ENCODE assay signal across 14 cellular contexts in genomic region chr2:186009341-186009740, GRCh38.
DNase-seq lines count a peak whose midpoint lies in the region; ATAC-seq and TF ChIP-seq lines count a peak whose summit lies in the region.
"Had no signal": no experiment of that assay in that cellular context is flagged by ENCODE, and none has a peak within 500 bp of the region (broad histone marks: within the 10 kb centered on the region; RNA-seq: fewer than 3 reads in every experiment).

No MANE protein-coding gene starts in this region.

- H3K36me3 ChIP-seq in HUES48 (ENCODE audit: control insufficient read depth, insufficient read depth, low read length) (no peaks in the 10 kb centered on the region), iPS-20b (ENCODE audit: insufficient read depth, low read depth, low read length) (no peaks in the 10 kb centered on the region), WERI-Rb-1 (no peaks in the 10 kb centered on the region)

- peak overlapping the region; percentile 0 for H3K27ac ChIP-seq in HUES48 (ENCODE audit: low read depth, low read length)
- H3K27ac ChIP-seq in iPS-20b (ENCODE audit: low read length), result no peak overlapping the region
- H3K27ac ChIP-seq in WERI-Rb-1, result no peak overlapping the region
- H3K27ac ChIP-seq: BLaER1 treated with 17β-estradiol and CSF1 and Interleukin-3, amounts not matched to agents 10 nM and 100 nM; HL-60 had no signal

- CTCF ChIA-PET in WTC11 (lab: Charles Lee), result no interaction called here
- CTCF ChIA-PET in activated CD4-positive, alpha-beta T cell treated with anti-CD3 and anti-CD28 coated beads for 36 hours (lab: Charles Lee), result no interaction called here

- no peaks in the 10 kb centered on the region for H3K27me3 Mint-ChIP-seq in WTC11 (ENCODE audit: low read depth)
- H3K27me3 Mint-ChIP-seq in activated CD4-positive, alpha-beta T cell treated with anti-CD3 and anti-CD28 coated beads for 36 hours, result no peaks in the 10 kb centered on the region
- H3K27me3 Mint-ChIP-seq: B cell had no signal

- H3K27me3 ChIP-seq in HUES48 (ENCODE audit: control insufficient read depth, insufficient read depth, low read length) (no peaks in the 10 kb centered on the region), iPS-20b (ENCODE audit: insufficient read depth, low read length) (no peaks in the 10 kb centered on the region), WERI-Rb-1 (ENCODE audit: insufficient read depth, low read depth, severe bottlenecking) (no peaks in the 10 kb centered on the region)
- H3K27me3 ChIP-seq: BLaER1 treated with 17β-estradiol and CSF1 and Interleukin-3, amounts not matched to agents 10 nM and 100 nM had no signal

- H3K4me3 ChIP-seq in HUES48 (ENCODE audit: low read depth, low read length) (no peak overlapping the region), iPS-20b (ENCODE audit: low read length) (0 out of 2 replicates have a peak overlapping the region, but pooled peaks have one; percentile 35), WERI-Rb-1 (ENCODE audit: low read depth, low read length) (no peak overlapping the region)
- H3K4me3 ChIP-seq: BLaER1 treated with 17β-estradiol and CSF1 and Interleukin-3, amounts not matched to agents 10 nM and 100 nM had no signal

- no peak overlapping the region for H3K4me3 Mint-ChIP-seq in WTC11
- no peak overlapping the region for H3K4me3 Mint-ChIP-seq in activated CD4-positive, alpha-beta T cell treated with anti-CD3 and anti-CD28 coated beads for 36 hours
- H3K4me3 Mint-ChIP-seq: B cell; CD8-positive, alpha-beta T cell had no signal

- H3K9me3 ChIP-seq in HUES48 (ENCODE audit: control insufficient read depth, insufficient read depth, low read length) (peaks cover 3% of the 10 kb centered on the region; the same call in 1 of the 2 replicates), iPS-20b (ENCODE audit: insufficient read depth, low read depth, low read length) (no peaks in the 10 kb centered on the region), WERI-Rb-1 (ENCODE audit: severe bottlenecking) (no peaks in the 10 kb centered on the region)

- intact Hi-C loops in activated CD4-positive, alpha-beta T cell treated with anti-CD3 and anti-CD28 coated beads for 36 hours (cut with DNase I, micrococcal nuclease), result no loop called here

- H3K4me1 ChIP-seq in HUES48 (ENCODE audit: control insufficient read depth, insufficient read depth, low read length), result peaks cover 9% of the 10 kb centered on the region
- no peaks in the 10 kb centered on the region for H3K4me1 ChIP-seq in iPS-20b (ENCODE audit: insufficient read depth, low read length)
- H3K4me1 ChIP-seq: BLaER1 treated with 17β-estradiol and CSF1 and Interleukin-3, amounts not matched to agents 10 nM and 100 nM had no signal

- H3K9ac ChIP-seq in HUES48 (ENCODE audit: low read depth, low read length) (no peak overlapping the region), iPS-20b (ENCODE audit: low read depth, low read length) (no peak overlapping the region)
- H3K9ac ChIP-seq: BLaER1 treated with 17β-estradiol and CSF1 and Interleukin-3, amounts not matched to agents 10 nM and 100 nM had no signal

- ATAC-seq in WTC11, result peak; percentile 76
- ATAC-seq in activated CD4-positive, alpha-beta T cell treated with anti-CD3 and anti-CD28 coated beads for 36 hours, result no peak
- ATAC-seq: CD8-positive, alpha-beta T cell had no signal

- DNase-seq in WTC11 (ENCODE audit: low spot score) (no peak), iPS DF 19.7 (ENCODE audit: low read depth, low spot score) (peak; percentile 15), WERI-Rb-1 (no peak)
- DNase-seq in central memory CD4-positive, alpha-beta T cell, result no peak
- DNase-seq in activated CD4-positive, alpha-beta T cell treated with anti-CD3 and anti-CD28 coated beads for 36 hours, result no peak
- DNase-seq: CD8-positive, alpha-beta T cell; DMS 273 treated with DMSO at 0.1 percent for 48 hours; HCEC 1CT; KG1 had no signal

- H3K9me3 Mint-ChIP-seq in WTC11, result peaks cover 80% of the 10 kb centered on the region
- H3K9me3 Mint-ChIP-seq in activated CD4-positive, alpha-beta T cell treated with anti-CD3 and anti-CD28 coated beads for 36 hours (ENCODE audit: low read depth), result peaks cover 13% of the 10 kb centered on the region

- peaks cover 62% of the 10 kb centered on the region for H3K36me3 Mint-ChIP-seq in WTC11
- peaks cover 5% of the 10 kb centered on the region for H3K36me3 Mint-ChIP-seq in activated CD4-positive, alpha-beta T cell treated with anti-CD3 and anti-CD28 coated beads for 36 hours (ENCODE audit: low read depth)

- H3K27ac Mint-ChIP-seq in WTC11, result 0 out of 2 replicates have a peak overlapping the region, but pooled peaks have one; percentile 0
- no peak overlapping the region for H3K27ac Mint-ChIP-seq in activated CD4-positive, alpha-beta T cell treated with anti-CD3 and anti-CD28 coated beads for 36 hours
- H3K27ac Mint-ChIP-seq: B cell; CD8-positive, alpha-beta T cell had no signal

- H3K4me1 Mint-ChIP-seq in WTC11, result peaks cover 18% of the 10 kb centered on the region
- H3K4me1 Mint-ChIP-seq in activated CD4-positive, alpha-beta T cell treated with anti-CD3 and anti-CD28 coated beads for 36 hours, result no peaks in the 10 kb centered on the region
- H3K4me1 Mint-ChIP-seq: B cell had no signal

- POLR2A ChIA-PET in WTC11 (lab: Charles Lee), result no interaction called here
- POLR2A ChIA-PET in activated CD4-positive, alpha-beta T cell treated with anti-CD3 and anti-CD28 coated beads for 36 hours (lab: Charles Lee), result no interaction called here

- TF ChIP-seq CTCF in WTC11 (IDR thresholded peaks at IDR 0.05) (no peak), WERI-Rb-1 (IDR thresholded peaks at IDR 0.05; ENCODE audit: low read depth, low read length) (no peak)

TF ChIP-seq in WTC11, 78 proteins besides CTCF, POLR2A, EP300 and RAD21:
- TF ChIP-seq E2F4 (CRISPR knock-in tag; IDR thresholded peaks at IDR 0.05; ENCODE audit: borderline replicate concordance, low read depth) (no peak), ZNF423 (CRISPR knock-in tag; IDR thresholded peaks at IDR 0.05) (peak; percentile 51; the same call in 1 of the 2 replicates)
